ENCODE assay signal across 24 cellular contexts in the genomic region with DNA sequence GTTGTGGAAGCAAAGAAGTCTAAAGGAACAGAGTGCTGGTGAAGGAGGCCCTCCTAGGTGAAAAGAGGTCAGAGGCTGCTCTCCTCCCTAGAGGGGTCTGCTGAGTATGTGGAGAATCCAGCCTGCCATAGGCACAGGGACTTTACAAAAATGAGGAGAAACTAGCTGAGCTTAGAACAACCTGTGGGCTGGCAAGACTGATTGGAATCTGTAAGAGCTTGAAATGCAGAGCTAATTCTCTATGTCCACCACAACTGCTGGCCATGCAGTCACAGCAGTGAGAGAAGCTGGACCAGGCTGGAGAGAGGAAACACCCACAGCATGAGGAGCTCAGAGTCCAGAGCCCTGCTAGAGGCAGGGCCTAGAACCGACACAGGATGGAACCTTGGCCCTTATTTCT.
DNase-seq lines count a peak whose midpoint lies in the region; ATAC-seq and TF ChIP-seq lines count a peak whose summit lies in the region.
"Had no signal": no experiment of that assay in that cellular context is flagged by ENCODE, and none has a peak within 500 bp of the region (broad histone marks: within the 10 kb centered on the region; RNA-seq: fewer than 3 reads in every experiment).

No MANE protein-coding gene starts in this region.

- 0 out of 2 replicates have a peak overlapping the region, but pooled peaks have one; percentile 11 for H3K4ac ChIP-seq in IMR-90 (ENCODE audit: low read depth, low read length)

- no peaks in the 10 kb centered on the region for H3K36me3 ChIP-seq in mammary epithelial cell (ENCODE audit: insufficient read depth, low read length)
- H3K36me3 ChIP-seq in IMR-90 (ENCODE audit: control insufficient read depth, insufficient read depth, low read length) = no peaks in the 10 kb centered on the region
- H3K36me3 ChIP-seq: BE2C, BLaER1 had no signal

- no peak overlapping the region for H2AK5ac ChIP-seq in IMR-90 (ENCODE audit: low read depth, low read length)

- no peak overlapping the region for H4K8ac ChIP-seq in IMR-90 (ENCODE audit: low read depth in 2 of 2, low read length in 2 of 2)

- H3K56ac ChIP-seq in IMR-90 (ENCODE audit: extremely low read depth, insufficient read depth, low read length) = no peak overlapping the region

- H3K4me1 ChIP-seq in mammary epithelial cell (ENCODE audit: insufficient read depth, low read length) (peaks cover 10% of the 10 kb centered on the region), IMR-90 (ENCODE audit: control insufficient read depth, insufficient read depth, low read length) (peaks cover 4% of the 10 kb centered on the region; the same call in 1 of the 2 replicates)
- H3K4me1 ChIP-seq: A549, BE2C, BLaER1 had no signal

- H2AFZ ChIP-seq in mammary epithelial cell (ENCODE audit: low read depth, low read length) (no peak overlapping the region), IMR-90 (replicated peaks; ENCODE audit: low read length, poor library complexity) (no peak overlapping the region)

- no peaks in the 10 kb centered on the region for H3K79me2 ChIP-seq in mammary epithelial cell (ENCODE audit: insufficient read depth, low read length)

- H3K4me3 ChIP-seq in mammary epithelial cell (replicated peaks in 1 of 3; ENCODE audit: insufficient read depth in 1 of 3, low read depth in 2 of 3, low read length in 3 of 3) (no peak overlapping the region), IMR-90 (ENCODE audit: insufficient read depth, low read depth, low read length) (no peak overlapping the region)
- H3K4me3 ChIP-seq: A549, BLaER1, GM12878 had no signal

- H3K14ac ChIP-seq in IMR-90 (replicated peaks; ENCODE audit: low read depth, low read length) = no peak overlapping the region; the same call in 1 of the 2 replicates

- H2BK15ac ChIP-seq in IMR-90 (ENCODE audit: low read depth, low read length) = peak overlapping the region; percentile 6; the same call in 1 of the 3 replicates

- H3K9me3 ChIP-seq in mammary epithelial cell (replicated peaks; ENCODE audit: insufficient read depth, low read length) (no peaks in the 10 kb centered on the region), IMR-90 (ENCODE audit: control insufficient read depth, insufficient read depth, low read length) (no peaks in the 10 kb centered on the region)
- H3K9me3 ChIP-seq: A549, BE2C, BLaER1 had no signal

- POLR2A ChIA-PET in MCF 10A (lab: Yijun Ruan, JAX) = no interaction called here
- POLR2A ChIA-PET in IMR-90 (lab: Charles Lee; ENCODE audit: unreplicated experiment) = no interaction called here

- 64% methylated on average over 1 of the region's 1 CpG for WGBS in mammary epithelial cell (ENCODE audit: low coverage, missing lambda C conversion rate)
- WGBS in IMR-90 (ENCODE audit: extremely low coverage in 2 of 2, insufficient read length in 1 of 2), 2 experiments = no CpG with 5 or more reads among the region's 1 CpG

- dilution Hi-C loops in mammary epithelial cell (cut with HindIII; ENCODE audit: low sequenced_read_pairs) (no loop called here), IMR-90 (cut with HindIII; ENCODE audit: low sequenced_read_pairs, unreplicated experiment) (no loop called here)

- no peak overlapping the region for H3K23ac ChIP-seq in IMR-90 (ENCODE audit: low read depth, low read length)

- no peak overlapping the region for H3K27ac ChIP-seq in mammary epithelial cell (ENCODE audit: insufficient read depth, low read depth, low read length)
- no peak overlapping the region for H3K27ac ChIP-seq in IMR-90 (ENCODE audit: insufficient read depth, low read length)
- H3K27ac ChIP-seq: 22Rv1, A549, BLaER1 had no signal

- ATAC-seq in IMR-90 (ENCODE audit: low read depth) (peak; percentile 35), HG03457 (IDR thresholded peaks at IDR 0.05; ENCODE audit: unreplicated experiment) (no peak)
- ATAC-seq: A549, GM12878 had no signal

- H2BK5ac ChIP-seq in IMR-90 (ENCODE audit: low read depth, low read length, poor library complexity, severe bottlenecking) = peak overlapping the region; percentile 3

- TF ChIP-seq CTCF in mammary epithelial cell (conservative IDR thresholded peaks at IDR 0.05 in 1 of 2, IDR thresholded peaks at IDR 0.05 in 1 of 2; ENCODE audit: extremely low read depth in 1 of 2, insufficient read depth in 1 of 2, low read depth in 1 of 2, low read length in 2 of 2) (no peak), MCF 10A (IDR thresholded peaks at IDR 0.05; ENCODE audit: unreplicated experiment) (no peak), IMR-90 (conservative IDR thresholded peaks at IDR 0.05; ENCODE audit: low read depth, low read length) (no peak)

- H2AK9ac ChIP-seq in IMR-90 (replicated peaks; ENCODE audit: low read depth, low read length, poor library complexity) = no peak overlapping the region

- CTCF ChIA-PET in mammary epithelial cell (lab: Charles Lee; ENCODE audit: low non-redundant PET) (no interaction called here), MCF 10A (lab: Yijun Ruan, JAX) (interaction anchor here (0.7 kb wide), 1 partner anchor 57 kb away, joined by 3 read pairs; no protein-coding TSS in a partner anchor), IMR-90 (lab: Yijun Ruan, JAX) (interaction anchor here (0.6 to 1.1 kb wide), 4 partner anchors 10 to 35 kb away, joined by 3 to 4 read pairs (median 3); no protein-coding TSS in a partner anchor)

- H3K27me3 ChIP-seq in mammary epithelial cell (ENCODE audit: insufficient read depth, low read length) = no peaks in the 10 kb centered on the region
- no peaks in the 10 kb centered on the region for H3K27me3 ChIP-seq in IMR-90 (ENCODE audit: control insufficient read depth, insufficient read depth, low read length)
- H3K27me3 ChIP-seq: BE2C, BLaER1 had no signal

- H3K36me3 Mint-ChIP-seq in MCF 10A (ENCODE audit: insufficient read depth, unreplicated experiment) = no peaks in the 10 kb centered on the region
- H3K36me3 Mint-ChIP-seq: CD14-positive monocyte; CD4-positive, alpha-beta memory T cell; CD4-positive, CD25-positive, alpha-beta regulatory T cell; CD8-positive, alpha-beta memory T cell had no signal

- peak overlapping the region; percentile 10; the same call in 1 of the 2 replicates for H4K91ac ChIP-seq in IMR-90 (ENCODE audit: insufficient read depth, low read depth, low read length)

- peaks cover 6% of the 10 kb centered on the region for H3K4me1 Mint-ChIP-seq in MCF 10A (ENCODE audit: insufficient read depth, unreplicated experiment)
- H3K4me1 Mint-ChIP-seq: CD14-positive monocyte; CD4-positive, alpha-beta memory T cell; CD4-positive, CD25-positive, alpha-beta regulatory T cell; CD8-positive, alpha-beta memory T cell had no signal

- H3K27ac Mint-ChIP-seq in MCF 10A (ENCODE audit: low read depth, unreplicated experiment) = no peak overlapping the region
- H3K27ac Mint-ChIP-seq: CD14-positive monocyte; CD4-positive, alpha-beta memory T cell had no signal

- H3K9me1 ChIP-seq in IMR-90 (ENCODE audit: insufficient read depth, low read length) = no peaks in the 10 kb centered on the region; the same call in 1 of the 2 replicates

- no peaks in the 10 kb centered on the region for H3K27me3 Mint-ChIP-seq in MCF 10A (ENCODE audit: insufficient read depth, unreplicated experiment)

- no peak overlapping the region for H2BK120ac ChIP-seq in IMR-90 (ENCODE audit: low read depth, low read length)

- no peak for TF ChIP-seq RAD21 in IMR-90 (IDR thresholded peaks at IDR 0.05; ENCODE audit: low read length)

- DNase-seq in mammary epithelial cell (no peak), MCF 10A (ENCODE audit: unreplicated experiment) (no peak), IMR-90 (no peak), T-helper 1 cell (no peak)
- DNase-seq: AML-193; BE2C; C1 segment of cervical spinal cord; CD4-positive, alpha-beta memory T cell; CD4-positive, CD25-positive, alpha-beta regulatory T cell; CD8-positive, alpha-beta memory T cell; COR-L47; DMS 273 treated with DMSO at 0.1 percent for 48 hours; DMS153; DMS53; DMS79; DND-41; EL; GDM1 had no signal

- no peak overlapping the region for H3K9ac ChIP-seq in mammary epithelial cell (ENCODE audit: insufficient read depth, low read length)
- no peak overlapping the region for H3K9ac ChIP-seq in IMR-90 (ENCODE audit: low read depth, low read length)
- H3K9ac ChIP-seq: BLaER1 had no signal

- in situ Hi-C loops in mammary epithelial cell (cut with MboI; ENCODE audit: low sequenced_read_pairs in 2 of 2) (no loop called here), IMR-90 (cut with MboI; ENCODE audit: low sequenced_read_pairs) (no loop called here)

- H3K18ac ChIP-seq in IMR-90 (ENCODE audit: low read depth, low read length) = no peak overlapping the region

- H2BK20ac ChIP-seq in IMR-90 (ENCODE audit: low read depth, low read length) = no peak overlapping the region

- H3K4me2 ChIP-seq in mammary epithelial cell (ENCODE audit: insufficient read depth, low read depth, low read length) = peak overlapping the region; percentile 15
- H3K4me2 ChIP-seq in IMR-90 (ENCODE audit: low read depth, low read length) = no peak overlapping the region
- H3K4me2 ChIP-seq: A549, BLaER1 had no signal

- no peaks in the 10 kb centered on the region for H3K79me1 ChIP-seq in IMR-90 (ENCODE audit: low read depth in 1 of 2, low read length in 2 of 2)

- H3K4me3 Mint-ChIP-seq in MCF 10A (ENCODE audit: unreplicated experiment) = no peak overlapping the region
- H3K4me3 Mint-ChIP-seq: CD14-positive monocyte; CD4-positive, alpha-beta memory T cell; CD4-positive, CD25-positive, alpha-beta regulatory T cell; CD8-positive, alpha-beta memory T cell had no signal

- intact Hi-C loops in mammary epithelial cell (cut with micrococcal nuclease) (no loop called here), MCF 10A (cut with micrococcal nuclease) (no loop called here), IMR-90 (cut with micrococcal nuclease) (no loop called here)

- H4K20me1 ChIP-seq in mammary epithelial cell (ENCODE audit: insufficient read depth, low read length) = no peaks in the 10 kb centered on the region
- H4K20me1 ChIP-seq in IMR-90 (ENCODE audit: insufficient read depth, low read length) = no peaks in the 10 kb centered on the region
- H4K20me1 ChIP-seq: BLaER1 had no signal

- no peak overlapping the region; the same call in 1 of the 2 replicates for H4K5ac ChIP-seq in IMR-90 (ENCODE audit: low read depth, low read length)

- BruUV-seq in mammary epithelial cell (replicated peaks; lab: Mats Ljungman, UMichigan) (no TSS peak), MCF 10A (replicated peaks; lab: Mats Ljungman, UMichigan) (no TSS peak), IMR-90 (replicated peaks; lab: Mats Ljungman, UMichigan) (no TSS peak)

- no peak for TF ChIP-seq POLR2A in IMR-90 (IDR thresholded peaks at IDR 0.05; ENCODE audit: low read depth, low read length)

- H3K9me3 Mint-ChIP-seq in MCF 10A (ENCODE audit: unreplicated experiment) = no peaks in the 10 kb centered on the region

TF ChIP-seq in IMR-90, 13 proteins besides CTCF, POLR2A, EP300 and RAD21 (continues in another document):
- no peak for TF ChIP-seq SMC3 (IDR thresholded peaks at IDR 0.05; ENCODE audit: low read depth, low read length)
- TF ChIP-seq BHLHE40 (IDR thresholded peaks at IDR 0.05; ENCODE audit: low read depth, low read length) = no peak
- TF ChIP-seq MXI1 (IDR thresholded peaks at IDR 0.05; ENCODE audit: borderline replicate concordance, low read depth, low read length) = no peak
- TF ChIP-seq FOS (IDR thresholded peaks at IDR 0.05; ENCODE audit: low read depth, low read length) = no peak
- TF ChIP-seq NFE2L2 (IDR thresholded peaks at IDR 0.05; ENCODE audit: low read depth, low read length) = no peak
- TF ChIP-seq RCOR1 (IDR thresholded peaks at IDR 0.05; ENCODE audit: insufficient replicate concordance, low read length) = no peak
- TF ChIP-seq CHD1 (IDR thresholded peaks at IDR 0.05; ENCODE audit: low read depth, low read length) = no peak
